13 cellular contexts compared by ENCODE assay signal in the genomic region with DNA sequence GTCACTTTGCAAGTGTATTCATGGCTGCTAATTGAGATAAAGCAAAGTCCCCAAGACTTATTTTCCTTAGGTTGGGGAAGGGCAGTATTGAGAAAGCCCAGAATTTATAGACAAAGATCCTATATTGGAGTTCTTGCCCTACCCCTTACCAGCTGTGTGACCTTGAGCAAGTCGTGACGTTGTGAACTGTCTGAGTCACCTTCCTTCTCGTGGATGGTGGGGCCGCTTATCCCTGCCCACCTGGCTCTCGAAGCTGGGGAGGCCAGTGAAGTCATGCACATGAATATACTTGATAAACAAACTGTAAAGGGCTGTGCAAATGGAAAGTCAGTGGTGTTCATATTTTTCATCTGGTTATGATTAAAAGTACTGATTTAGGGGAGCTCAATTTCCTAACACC.
A peak's percentile ranks its signal among the peaks of the same experiment; 100 is the strongest.
DNase-seq lines count a peak whose midpoint lies in the region; ATAC-seq, FAIRE-seq and TF ChIP-seq lines count a peak whose summit lies in the region.
"Had no signal": no experiment of that assay in that cellular context is flagged by ENCODE, and none has a peak within 500 bp of the region (broad histone marks: within the 10 kb centered on the region; RNA-seq: fewer than 3 reads in every experiment).

No MANE protein-coding gene starts in this region.

- no TSS peak for BruUV-seq in IMR-90 (replicated peaks; lab: Mats Ljungman, UMichigan)

- H3K4ac ChIP-seq in IMR-90 (ENCODE audit: low read depth, low read length) = no peak overlapping the region

- H4K20me1 ChIP-seq in BLaER1 treated with 17β-estradiol and CSF1 and Interleukin-3, amounts not matched to agents 10 nM and 100 nM = no peaks in the 10 kb centered on the region; a peak in 1 of 22 replicates
- peaks cover 26% of the 10 kb centered on the region; the same call in 1 of the 2 replicates for H4K20me1 ChIP-seq in IMR-90 (ENCODE audit: insufficient read depth, low read length)

- no peak overlapping the region for H3K9ac ChIP-seq in BLaER1 treated with 17β-estradiol and CSF1 and Interleukin-3, amounts not matched to agents 10 nM and 100 nM
- H3K9ac ChIP-seq in IMR-90 (ENCODE audit: low read depth, low read length) = no peak overlapping the region

- CTCF ChIA-PET in IMR-90 (lab: Yijun Ruan, JAX) = no interaction called here

- H4K5ac ChIP-seq in IMR-90 (ENCODE audit: low read depth, low read length) = no peak overlapping the region

- H2AK5ac ChIP-seq in IMR-90 (ENCODE audit: low read depth, low read length) = no peak overlapping the region; the same call in 1 of the 2 replicates

- peaks cover 16 to 44% (median 41%) of the 10 kb centered on the region in 11 experiments for H3K27me3 ChIP-seq in BLaER1 treated with 17β-estradiol and CSF1 and Interleukin-3, amounts not matched to agents 10 nM and 100 nM
- no peaks in the 10 kb centered on the region for H3K27me3 ChIP-seq in IMR-90 (ENCODE audit: control insufficient read depth, insufficient read depth, low read length)

- TF ChIP-seq POLR2A in IMR-90 (IDR thresholded peaks at IDR 0.05; ENCODE audit: low read depth, low read length) (no peak), GM12891 (IDR thresholded peaks at IDR 0.05; ENCODE audit: low read depth, low read length) (no peak)

- H3K4me1 ChIP-seq in BLaER1 treated with 17β-estradiol and CSF1 and Interleukin-3, amounts not matched to agents 10 nM and 100 nM = peaks cover 7 to 27% (median 13%) of the 10 kb centered on the region in 10 experiments; a peak in 16 of 20 replicates
- H3K4me1 ChIP-seq in IMR-90 (ENCODE audit: control insufficient read depth, insufficient read depth, low read length) (peaks cover 10% of the 10 kb centered on the region), mucosa of descending colon (ENCODE audit: low read depth) (peaks cover 5% of the 10 kb centered on the region)

- H3K14ac ChIP-seq in IMR-90 (replicated peaks; ENCODE audit: low read depth, low read length) = no peak overlapping the region

- ATAC-seq in IMR-90 (ENCODE audit: low read depth) = no peak
- ATAC-seq in GM19397 (IDR thresholded peaks at IDR 0.05; ENCODE audit: unreplicated experiment) = no peak
- no peak for ATAC-seq in mucosa of descending colon

- H3K56ac ChIP-seq in IMR-90 (ENCODE audit: extremely low read depth, insufficient read depth, low read length) = no peak overlapping the region

- dilution Hi-C loops in IMR-90 (cut with HindIII; ENCODE audit: low sequenced_read_pairs, unreplicated experiment) = no loop called here

- no peak overlapping the region for H2AFZ ChIP-seq in IMR-90 (replicated peaks; ENCODE audit: low read length, poor library complexity)

- no peak overlapping the region for H3K27ac ChIP-seq in BLaER1 treated with 17β-estradiol and CSF1 and Interleukin-3, amounts not matched to agents 10 nM and 100 nM
- H3K27ac ChIP-seq in IMR-90 (ENCODE audit: insufficient read depth, low read length) (no peak overlapping the region), coronary artery (peak overlapping the region; percentile 11 to 31)
- H3K27ac ChIP-seq: spleen had no signal

- H2BK15ac ChIP-seq in IMR-90 (ENCODE audit: low read depth, low read length) = no peak overlapping the region

- no peak overlapping the region for H4K91ac ChIP-seq in IMR-90 (ENCODE audit: insufficient read depth, low read depth, low read length)

- peaks cover 0 to 15% (median 11%) of the 10 kb centered on the region in 11 experiments; a peak in 11 of 22 replicates for H3K9me3 ChIP-seq in BLaER1 treated with 17β-estradiol and CSF1 and Interleukin-3, amounts not matched to agents 10 nM and 100 nM (replicated peaks in 1 of 11)
- no peaks in the 10 kb centered on the region for H3K9me3 ChIP-seq in IMR-90 (ENCODE audit: control insufficient read depth, insufficient read depth, low read length)
- no peaks in the 10 kb centered on the region for H3K9me3 ChIP-seq in mucosa of descending colon
- H3K9me3 ChIP-seq: HAP-1, spleen had no signal

- H2AK9ac ChIP-seq in IMR-90 (replicated peaks; ENCODE audit: low read depth, low read length, poor library complexity) = no peak overlapping the region

- POLR2A ChIA-PET in IMR-90 (lab: Charles Lee; ENCODE audit: unreplicated experiment) = no interaction called here

- intact Hi-C loops in IMR-90 (cut with micrococcal nuclease) = no loop called here
- intact Hi-C loops in mucosa of descending colon (cut with DNase I, micrococcal nuclease) = loop anchor here in 1 of 2 donors (10.0 kb wide), 1 partner anchor 62 kb away; no protein-coding TSS in a partner anchor

- no peak for TF ChIP-seq CTCF in IMR-90 (conservative IDR thresholded peaks at IDR 0.05; ENCODE audit: low read depth, low read length)
- no peak for TF ChIP-seq CTCF in coronary artery (IDR thresholded peaks at IDR 0.05)
- no peak for TF ChIP-seq CTCF in mucosa of descending colon (IDR thresholded peaks at IDR 0.05)

- peak overlapping the region in 6 of 11 experiments; percentile 1 to 29 (median 10); a peak in 6 of 22 replicates for H3K4me2 ChIP-seq in BLaER1 treated with 17β-estradiol and CSF1 and Interleukin-3, amounts not matched to agents 10 nM and 100 nM
- 0 out of 2 replicates have a peak overlapping the region, but pooled peaks have one; percentile 0 for H3K4me2 ChIP-seq in IMR-90 (ENCODE audit: low read depth, low read length)

- no peak overlapping the region for H2BK5ac ChIP-seq in IMR-90 (ENCODE audit: low read depth, low read length, poor library complexity, severe bottlenecking)

- H4K8ac ChIP-seq in IMR-90 (ENCODE audit: low read depth in 2 of 2, low read length in 2 of 2) = no peak overlapping the region

- no peak overlapping the region for H2BK20ac ChIP-seq in IMR-90 (ENCODE audit: low read depth, low read length)

- TF ChIP-seq RAD21 in IMR-90 (IDR thresholded peaks at IDR 0.05; ENCODE audit: low read length) = peak; percentile 13; the same call in 1 of the 2 replicates

- DNase-seq in IMR-90 (peak; percentile 96), coronary artery (ENCODE audit: low spot score) (no peak), lung microvascular endothelial cell (ENCODE audit: low read depth in 2 of 2) (peak; percentile 40 to 97), GM12891 (ENCODE audit: insufficient read length, low spot score) (no peak), activated gamma-delta T cell treated with Interleukin-2 at 50 U/mL for 16 hours (no peak), mucosa of descending colon (no peak)
- DNase-seq: activated naive CD8-positive, alpha-beta T cell treated with anti-CD3 and anti-CD28 coated beads for 36 hours; CD4-positive, CD25-positive, alpha-beta regulatory T cell; NCI-H1930; spleen had no signal

- FAIRE-seq in GM12891 (lab: Jason Lieb, UNC) = no peak

- no CpG with 5 or more reads among the region's 5 CpGs for WGBS in IMR-90 (ENCODE audit: extremely low coverage in 2 of 2, insufficient read length in 1 of 2), 2 experiments

- peaks cover 22% of the 10 kb centered on the region for H3K9me1 ChIP-seq in IMR-90 (ENCODE audit: insufficient read depth, low read length)

- H3K4me3 ChIP-seq in BLaER1 treated with 17β-estradiol and CSF1 and Interleukin-3, amounts not matched to agents 10 nM and 100 nM = no peak overlapping the region
- H3K4me3 ChIP-seq in IMR-90 (ENCODE audit: insufficient read depth, low read depth, low read length) (no peak overlapping the region), coronary artery (no peak overlapping the region), mucosa of descending colon (no peak overlapping the region)
- H3K4me3 ChIP-seq: HAP-1, spleen had no signal

- no peak overlapping the region for H3K18ac ChIP-seq in IMR-90 (ENCODE audit: low read depth, low read length)

- H3K23ac ChIP-seq in IMR-90 (ENCODE audit: low read depth, low read length) = no peak overlapping the region

- H3K79me1 ChIP-seq in IMR-90 (ENCODE audit: low read depth in 1 of 2, low read length in 2 of 2) = peaks cover 34 to 71% of the 10 kb centered on the region in 2 experiments

- in situ Hi-C loops in IMR-90 (cut with MboI; ENCODE audit: low sequenced_read_pairs) = no loop called here

- no peaks in the 10 kb centered on the region for H3K36me3 ChIP-seq in BLaER1 treated with 17β-estradiol and CSF1 and Interleukin-3, amounts not matched to agents 10 nM and 100 nM
- H3K36me3 ChIP-seq in IMR-90 (ENCODE audit: control insufficient read depth, insufficient read depth, low read length) (no peaks in the 10 kb centered on the region; the same call in 1 of the 2 replicates), mucosa of descending colon (ENCODE audit: low read depth) (no peaks in the 10 kb centered on the region)
- H3K36me3 ChIP-seq: HAP-1, spleen had no signal

- H2BK120ac ChIP-seq in IMR-90 (ENCODE audit: low read depth, low read length) = no peak overlapping the region

TF ChIP-seq in IMR-90, 13 proteins besides CTCF, POLR2A, EP300 and RAD21:
- TF ChIP-seq FOS (IDR thresholded peaks at IDR 0.05; ENCODE audit: low read depth, low read length) (peak; percentile 76), CEBPB (IDR thresholded peaks at IDR 0.05; ENCODE audit: low read depth, low read length) (peak; percentile 69), CHD1 (IDR thresholded peaks at IDR 0.05; ENCODE audit: low read depth, low read length) (no peak), MAZ (IDR thresholded peaks at IDR 0.05; ENCODE audit: borderline replicate concordance, low read depth, low read length) (0 out of 2 replicates have a peak, but pooled peaks have one; percentile 22), RFX5 (IDR thresholded peaks at IDR 0.05; ENCODE audit: low read depth, low read length) (no peak), RCOR1 (IDR thresholded peaks at IDR 0.05; ENCODE audit: insufficient replicate concordance, low read length) (peak; percentile 85)

TF ChIP-seq in GM12891, 5 proteins besides CTCF, POLR2A, EP300 and RAD21:
- TF ChIP-seq TAF1 (IDR thresholded peaks at IDR 0.05; ENCODE audit: low read depth, low read length) = no peak
- no peak for TF ChIP-seq POLR2AphosphoS5 (IDR thresholded peaks at IDR 0.05; ENCODE audit: low read depth, low read length)
- no peak for TF ChIP-seq SPI1 (IDR thresholded peaks at IDR 0.05; ENCODE audit: low read depth, low read length)
- no peak for TF ChIP-seq POU2F2 (IDR thresholded peaks at IDR 0.05; ENCODE audit: low read depth, low read length)
- TF ChIP-seq PAX5 (IDR thresholded peaks at IDR 0.05; ENCODE audit: insufficient read depth, low read length, severe bottlenecking) = no peak

Comparison
In these comparisons a context has a peak if more than half of its experiments do, and no peak if none do; other contexts are left out.
1. H3K27ac ChIP-seq: peak in coronary artery (2 of 2); none in BLaER1 treated with 17β-estradiol and CSF1 and Interleukin-3, amounts not matched to agents 10 nM and 100 nM (0 of 11) and IMR-90 (single experiment).
2. DNase-seq: peak in IMR-90 (single experiment) and lung microvascular endothelial cell (2 of 2); none in coronary artery (single experiment), GM12891 (single experiment), activated gamma-delta T cell treated with Interleukin-2 at 50 U/mL for 16 hours (single experiment) and mucosa of descending colon (0 of 3).